Comparison of ENCODE assay signal across 8 cellular contexts in genomic region chr21:36385233-36385908, GRCh38. TPM values are rescaled to one million over a fixed set of nuclear protein-coding genes. Genes with fewer than 3 reads are reported as not detected.
DNase-seq lines count a peak whose midpoint lies in the region; ATAC-seq and TF ChIP-seq lines count a peak whose summit lies in the region.

TSS of gene CHAF1B (plus strand) at chr21:36385392. CDS start at chr21:36386137, 745 bp downstream.

- peak within 1 kb of the TSS; percentile 87 for H3K4me3 Mint-ChIP-seq in T-helper 2 cell treated with Interferon-gamma antibody and Interleukin-4, amounts not matched to agents 5 μg/mL and 100 μg/mL, for 36 hours

- no peaks in the 10 kb centered on the region for H3K9me3 Mint-ChIP-seq in T-helper 2 cell treated with Interferon-gamma antibody and Interleukin-4, amounts not matched to agents 5 μg/mL and 100 μg/mL, for 36 hours

- peak; percentile 73 for TF ChIP-seq POLR2A in GM15510 (IDR thresholded peaks at IDR 0.05; ENCODE audit: borderline replicate concordance, extremely low read depth, insufficient read length)

- ATAC-seq in HG02759 (IDR thresholded peaks at IDR 0.05; ENCODE audit: unreplicated experiment) (peak; percentile 94), HG02870 (IDR thresholded peaks at IDR 0.05; ENCODE audit: unreplicated experiment) (no peak)

- DNase-seq in NCI-H1436 (lab: John Stamatoyannopoulos, UW): peak; percentile 70
- DNase-seq in T-helper 2 cell treated with Interferon-gamma antibody and Interleukin-4, amounts not matched to agents 5 μg/mL and 100 μg/mL, for 36 hours (ENCODE audit: low spot score): peak; percentile 82
- DNase-seq in ascending aorta (ENCODE audit: low spot score in 2 of 2): peak; percentile 14 to 86
- peak; percentile 82 for DNase-seq in hepatic stellate cell (ENCODE audit: low spot score)
- DNase-seq in retina: peak; percentile 88

- H3K27ac Mint-ChIP-seq in T-helper 2 cell treated with Interferon-gamma antibody and Interleukin-4, amounts not matched to agents 5 μg/mL and 100 μg/mL, for 36 hours: peak within 1 kb of the TSS; percentile 80

- H3K36me3 ChIP-seq in ascending aorta: no peaks in the 10 kb centered on the region

- no peaks in the 10 kb centered on the region for H3K27me3 Mint-ChIP-seq in T-helper 2 cell treated with Interferon-gamma antibody and Interleukin-4, amounts not matched to agents 5 μg/mL and 100 μg/mL, for 36 hours (ENCODE audit: low read depth)

- intact Hi-C loops in ascending aorta (cut with DNase I): loop anchor here (5.0 kb wide), 1 partner anchor 47 kb away; no protein-coding TSS in a partner anchor

- TF ChIP-seq CTCF in ascending aorta (IDR thresholded peaks at IDR 0.05): no peak

- H3K36me3 Mint-ChIP-seq in T-helper 2 cell treated with Interferon-gamma antibody and Interleukin-4, amounts not matched to agents 5 μg/mL and 100 μg/mL, for 36 hours (ENCODE audit: low read depth): peaks cover 24% of the 10 kb centered on the region

- no peaks in the 10 kb centered on the region for H3K9me3 ChIP-seq in ascending aorta

- peak within 1 kb of the TSS; percentile 72 to 73 for H3K27ac ChIP-seq in ascending aorta

- H3K4me3 ChIP-seq in ascending aorta: peak within 1 kb of the TSS; percentile 73 to 80

- no peaks in the 10 kb centered on the region for H3K4me1 ChIP-seq in ascending aorta

- peaks cover 12% of the 10 kb centered on the region for H3K4me1 Mint-ChIP-seq in T-helper 2 cell treated with Interferon-gamma antibody and Interleukin-4, amounts not matched to agents 5 μg/mL and 100 μg/mL, for 36 hours (ENCODE audit: low read depth)

- H3K27me3 ChIP-seq in ascending aorta: no peaks in the 10 kb centered on the region

RNA-seq across cellular contexts. Expression of gene CHAF1B, which starts in this region (rescaled TPM):
- 0.43 TPM for total RNA-seq in ascending aorta

Comparison
In these comparisons a context has a peak if more than half of its experiments do, and no peak if none do; other contexts are left out.
1. Peak in DNase-seq, H3K4me3 ChIP-seq and H3K27ac ChIP-seq in ascending aorta; RNA of the gene not detected or under 1 TPM.